Comparison of ENCODE assay signal across 14 cellular contexts in genomic region chr2:217340176-217340575, GRCh38.
DNase-seq lines count a peak whose midpoint lies in the region; ATAC-seq, FAIRE-seq and TF ChIP-seq lines count a peak whose summit lies in the region.
"Had no signal": no experiment of that assay in that cellular context is flagged by ENCODE, and none has a peak within 500 bp of the region (broad histone marks: within the 10 kb centered on the region; RNA-seq: fewer than 3 reads in every experiment).

No MANE protein-coding gene starts in this region.

- no peak overlapping the region for H2AK5ac ChIP-seq in mesenchymal stem cell (ENCODE audit: low read length, severe bottlenecking)

- H3K9me2 ChIP-seq in PC-3 (replicated peaks; ENCODE audit: low read length): no peaks in the 10 kb centered on the region

- no peak overlapping the region for H3K9ac ChIP-seq in PC-3 (ENCODE audit: low read length)
- no peak overlapping the region for H3K9ac ChIP-seq in mesenchymal stem cell (ENCODE audit: low read length)

- H3K27me3 ChIP-seq in PC-3 (ENCODE audit: low read length): no peaks in the 10 kb centered on the region
- H3K27me3 ChIP-seq in mesenchymal stem cell (ENCODE audit: control insufficient read depth in 1 of 2, insufficient read depth in 1 of 2, low read length in 2 of 2): no peaks in the 10 kb centered on the region
- no peaks in the 10 kb centered on the region for H3K27me3 ChIP-seq in gastrocnemius medialis

- no peak overlapping the region for H2BK5ac ChIP-seq in mesenchymal stem cell (ENCODE audit: low read depth, low read length, poor library complexity, severe bottlenecking)

- H3K79me2 ChIP-seq in PC-3 (ENCODE audit: low read length): no peaks in the 10 kb centered on the region

- in situ Hi-C loops in gastrocnemius medialis (cut with MboI; ENCODE audit: low sequenced_read_pairs in 4 of 4): no loop called here

- TF ChIP-seq EP300 in A549 (IDR thresholded peaks at IDR 0.05): no peak

- no peak overlapping the region for H3K23ac ChIP-seq in mesenchymal stem cell (ENCODE audit: low read length in 2 of 2)

- POLR2A ChIA-PET in A549 (lab: Yijun Ruan, JAX) (no interaction called here), PC-3 (lab: Charles Lee; ENCODE audit: unreplicated experiment) (no interaction called here)

- H2BK12ac ChIP-seq in mesenchymal stem cell (ENCODE audit: low read length in 2 of 2): peak overlapping the region in 1 of 2 experiments; percentile 31

- H2BK120ac ChIP-seq in mesenchymal stem cell (ENCODE audit: low read depth, low read length): no peak overlapping the region

- peak overlapping the region; percentile 44 for H2BK15ac ChIP-seq in mesenchymal stem cell (ENCODE audit: low read depth, poor library complexity, severe bottlenecking)

- no peak for TF ChIP-seq RAD21 in A549 (conservative IDR thresholded peaks at IDR 0.05 in 1 of 2, IDR thresholded peaks at IDR 0.05 in 1 of 2)

- H3F3A ChIP-seq in PC-3 (ENCODE audit: low read length, unreplicated experiment): no peaks in the 10 kb centered on the region

- no peaks in the 10 kb centered on the region for H3K9me3 ChIP-seq in A549
- no peaks in the 10 kb centered on the region for H3K9me3 ChIP-seq in PC-3 (ENCODE audit: low read length)
- no peaks in the 10 kb centered on the region for H3K9me3 ChIP-seq in mesenchymal stem cell (ENCODE audit: control insufficient read depth, low read length)
- H3K9me3 ChIP-seq in gastrocnemius medialis: no peaks in the 10 kb centered on the region

- H2AFZ ChIP-seq in PC-3 (ENCODE audit: low read length) (no peak overlapping the region), mesenchymal stem cell (ENCODE audit: low read depth, low read length) (no peak overlapping the region)

- ATAC-seq in A549 (peak in 1 of 2 experiments; percentile 56; a peak in 2 of 6 replicates), PC-3 (peak; percentile 45), gastrocnemius medialis (no peak), sciatic nerve (no peak)

- peak overlapping the region in 1 of 2 experiments; percentile 38 for H3K4ac ChIP-seq in mesenchymal stem cell (ENCODE audit: low read depth in 1 of 2, low read length in 2 of 2)

- H3K14ac ChIP-seq in mesenchymal stem cell (ENCODE audit: low read length in 2 of 2): no peak overlapping the region

- intact Hi-C loops in PC-3 (cut with micrococcal nuclease): no loop called here
- intact Hi-C loops in gastrocnemius medialis (cut with DNase I; ENCODE audit: low total_unique reads): no loop called here
- intact Hi-C loops in sciatic nerve (cut with DNase I): no loop called here

- H3K79me1 ChIP-seq in mesenchymal stem cell (replicated peaks; ENCODE audit: low read length, poor library complexity, severe bottlenecking): no peaks in the 10 kb centered on the region

- H3K36me3 ChIP-seq in PC-3 (ENCODE audit: low read depth, low read length): no peaks in the 10 kb centered on the region
- no peaks in the 10 kb centered on the region for H3K36me3 ChIP-seq in mesenchymal stem cell (ENCODE audit: control insufficient read depth in 1 of 2, insufficient read depth in 2 of 2, low read depth in 1 of 2, low read length in 2 of 2)
- no peaks in the 10 kb centered on the region for H3K36me3 ChIP-seq in gastrocnemius medialis

- no peak overlapping the region for H4K91ac ChIP-seq in mesenchymal stem cell (ENCODE audit: low read length)

- no peak overlapping the region for H3K18ac ChIP-seq in mesenchymal stem cell (ENCODE audit: low read depth in 1 of 2, low read length in 2 of 2)

- no peak for TF ChIP-seq POLR2A in A549 (IDR thresholded peaks at IDR 0.05; ENCODE audit: low read length)
- TF ChIP-seq POLR2A in gastrocnemius medialis (IDR thresholded peaks at IDR 0.05): no peak

- no peak for FAIRE-seq in A549 (lab: Jason Lieb, UNC)
- FAIRE-seq: GM12891 had no signal

- H3K4me1 ChIP-seq in A549: peaks cover 44% of the 10 kb centered on the region
- H3K4me1 ChIP-seq in PC-3 (ENCODE audit: insufficient read depth, low read length): peaks cover 27% of the 10 kb centered on the region
- H3K4me1 ChIP-seq in mesenchymal stem cell (ENCODE audit: control insufficient read depth, insufficient read depth, low read depth, low read length): no peaks in the 10 kb centered on the region
- peaks cover 5 to 7% of the 10 kb centered on the region in 2 donors for H3K4me1 ChIP-seq in gastrocnemius medialis

- H4K20me1 ChIP-seq in PC-3 (ENCODE audit: low read length): no peaks in the 10 kb centered on the region

- no TSS peak for BruUV-seq in PC-3 (replicated peaks; lab: Mats Ljungman, UMichigan)

- no peak overlapping the region for H4K8ac ChIP-seq in mesenchymal stem cell (ENCODE audit: low read length)

- H3K4me3 ChIP-seq in A549: no peak overlapping the region
- H3K4me3 ChIP-seq in PC-3 (ENCODE audit: low read length): no peak overlapping the region
- H3K4me3 ChIP-seq in mesenchymal stem cell (ENCODE audit: insufficient read depth in 1 of 2, low read depth in 1 of 2, low read length in 2 of 2): no peak overlapping the region
- H3K4me3 ChIP-seq in gastrocnemius medialis: no peak overlapping the region

- peak overlapping the region; percentile 32 to 56; a peak in 3 of 6 replicates for H3K27ac ChIP-seq in A549
- no peak overlapping the region for H3K27ac ChIP-seq in PC-3 (ENCODE audit: low read length)
- no peak overlapping the region for H3K27ac ChIP-seq in mesenchymal stem cell (ENCODE audit: low read length, poor library complexity, severe bottlenecking)
- peak overlapping the region; percentile 35 to 61 (median 52) for H3K27ac ChIP-seq in gastrocnemius medialis
- H3K27ac ChIP-seq: C4-2B had no signal

- CTCF ChIA-PET in A549 (lab: Yijun Ruan, JAX) (no interaction called here), PC-3 (lab: Charles Lee) (no interaction called here)

- DNase-seq in A549 (ENCODE audit: low read depth in 1 of 2, low spot score in 1 of 2) (no peak), PC-3 (no peak), mesenchymal stem cell (no peak), gastrocnemius medialis (no peak), hepatic stellate cell (ENCODE audit: low spot score) (no peak), sciatic nerve (ENCODE audit: low spot score) (no peak), dedifferentiated amniotic fluid mesenchymal stem cell (ENCODE audit: extremely low spot score) (no peak), NCI-H2171 treated with DMSO at 0.1 percent for 48 hours (lab: John Stamatoyannopoulos, UW) (no peak)
- DNase-seq: CD4-positive, alpha-beta memory T cell; DMS79; GOT3; H9 had no signal

- TF ChIP-seq CTCF in A549 (IDR thresholded peaks at IDR 0.05): no peak
- TF ChIP-seq CTCF in PC-3 (conservative IDR thresholded peaks at IDR 0.05; ENCODE audit: low read depth, low read length): no peak
- TF ChIP-seq CTCF in gastrocnemius medialis (IDR thresholded peaks at IDR 0.05 in 4 of 5, conservative IDR thresholded peaks at IDR 0.05 in 1 of 5): no peak

- H3K4me2 ChIP-seq in A549: peak overlapping the region; percentile 1; the same call in 2 of the 3 replicates
- H3K4me2 ChIP-seq in PC-3 (ENCODE audit: low read length): no peak overlapping the region
- no peak overlapping the region for H3K4me2 ChIP-seq in mesenchymal stem cell (ENCODE audit: low read length, poor library complexity, severe bottlenecking)

TF ChIP-seq in A549, 52 proteins besides CTCF, POLR2A, EP300 and RAD21:
- TF ChIP-seq HDAC2 (IDR thresholded peaks at IDR 0.05): no peak
- TF ChIP-seq SMC3 (IDR thresholded peaks at IDR 0.05): no peak
- TF ChIP-seq FOXS1 (CRISPR knock-in tag; IDR thresholded peaks at IDR 0.05): no peak
- no peak for TF ChIP-seq MYC (IDR thresholded peaks at IDR 0.05; ENCODE audit: borderline replicate concordance, low read length)
- no peak for TF ChIP-seq CBX2 (IDR thresholded peaks at IDR 0.05; ENCODE audit: borderline replicate concordance, low read depth)
- no peak for TF ChIP-seq HEYL (CRISPR knock-in tag; IDR thresholded peaks at IDR 0.05)
- TF ChIP-seq CHD4 (IDR thresholded peaks at IDR 0.05; ENCODE audit: borderline replicate concordance): no peak
- no peak for TF ChIP-seq HOXB13 (CRISPR knock-in tag; IDR thresholded peaks at IDR 0.05; ENCODE audit: low read depth)
- no peak for TF ChIP-seq RARB (CRISPR knock-in tag; IDR thresholded peaks at IDR 0.05)
- TF ChIP-seq JUNB (IDR thresholded peaks at IDR 0.05): no peak
- TF ChIP-seq BHLHE40 (IDR thresholded peaks at IDR 0.05; ENCODE audit: low read depth, low read length): no peak
- no peak for TF ChIP-seq KDM1A (IDR thresholded peaks at IDR 0.05; ENCODE audit: low read depth)
- no peak for TF ChIP-seq FOSL2 (IDR thresholded peaks at IDR 0.05)
- TF ChIP-seq FOSL2 (CRISPR knock-in tag; IDR thresholded peaks at IDR 0.05): no peak
- TF ChIP-seq USF2 (IDR thresholded peaks at IDR 0.05): no peak
- TF ChIP-seq BCL3 (IDR thresholded peaks at IDR 0.05): no peak
- no peak for TF ChIP-seq ATOH8 (CRISPR knock-in tag; IDR thresholded peaks at IDR 0.05; ENCODE audit: low read depth)
- TF ChIP-seq CEBPB (IDR thresholded peaks at IDR 0.05): no peak

Comparison
In these comparisons a context has a peak if more than half of its experiments do, and no peak if none do; other contexts are left out.
1. H3K27ac ChIP-seq: peak in A549 (2 of 2) and gastrocnemius medialis (4 of 4); none in PC-3 (single experiment) and mesenchymal stem cell (single experiment).